ENCODE assay signal across 9 cellular contexts in genomic region chr4:123477804-123478209, GRCh38.
DNase-seq lines count a peak whose midpoint lies in the region; ATAC-seq and TF ChIP-seq lines count a peak whose summit lies in the region.
"Had no signal": no experiment of that assay in that cellular context is flagged by ENCODE, and none has a peak within 500 bp of the region (broad histone marks: within the 10 kb centered on the region; RNA-seq: fewer than 3 reads in every experiment).

No MANE protein-coding gene starts in this region.

- H3K27me3 ChIP-seq in HCT116 (ENCODE audit: insufficient read depth, low read length) (no peaks in the 10 kb centered on the region), fibroblast of lung (ENCODE audit: control insufficient read depth, insufficient read depth, low read length) (no peaks in the 10 kb centered on the region), gastroesophageal sphincter (no peaks in the 10 kb centered on the region)
- H3K27me3 ChIP-seq: adrenal gland had no signal

- H3K36me3 ChIP-seq in HCT116 (ENCODE audit: control insufficient read depth in 1 of 2, insufficient read depth in 2 of 2, low read length in 2 of 2) (no peaks in the 10 kb centered on the region), fibroblast of lung (ENCODE audit: control insufficient read depth, insufficient read depth, low read length) (no peaks in the 10 kb centered on the region), gastroesophageal sphincter (no peaks in the 10 kb centered on the region)
- H3K36me3 ChIP-seq: adrenal gland had no signal

- intact Hi-C loops in HCT116 (cut with micrococcal nuclease), result no loop called here
- intact Hi-C loops in activated B cell treated with CpG ODN at 0.5 μM for 24 hours (cut with micrococcal nuclease), result loop anchor here (5.0 kb wide), 1 partner anchor 36 kb away; no protein-coding TSS in a partner anchor
- intact Hi-C loops in Calu3 (cut with micrococcal nuclease; ENCODE audit: unreplicated experiment), result loop anchor here (2.0 to 10.0 kb wide), 3 partner anchors 61 to 177 kb away; no protein-coding TSS in a partner anchor

- BruUV-seq in HCT116 (replicated peaks; lab: Mats Ljungman, UMichigan) (no TSS peak), Calu3 (replicated peaks; lab: Mats Ljungman, UMichigan) (no TSS peak)

- H3K9me3 ChIP-seq in HCT116 (ENCODE audit: control insufficient read depth in 1 of 2, insufficient read depth in 1 of 2, low read depth in 1 of 2, low read length in 2 of 2), result no peaks in the 10 kb centered on the region
- no peaks in the 10 kb centered on the region for H3K9me3 ChIP-seq in fibroblast of lung (ENCODE audit: control insufficient read depth, insufficient read depth, low read depth, low read length)
- no peaks in the 10 kb centered on the region for H3K9me3 ChIP-seq in gastroesophageal sphincter
- H3K9me3 ChIP-seq: adrenal gland had no signal

- H3K9me3 Mint-ChIP-seq in activated B cell treated with CpG ODN at 0.5 μM for 24 hours (no peaks in the 10 kb centered on the region), Calu3 (ENCODE audit: low read depth, unreplicated experiment) (no peaks in the 10 kb centered on the region)

- CTCF ChIA-PET in HCT116 (lab: Charles Lee), result interaction anchor here (1.7 kb wide), 1 partner anchor 104 kb away, joined by 3 read pairs; no protein-coding TSS in a partner anchor
- CTCF ChIA-PET in activated B cell treated with CpG ODN at 0.5 μM for 24 hours (lab: Charles Lee), result no interaction called here
- CTCF ChIA-PET in Calu3 (lab: Charles Lee), result interaction anchor here (1.0 kb wide), 1 partner anchor 9 kb away, joined by 3 read pairs; no protein-coding TSS in a partner anchor

- H3K4me1 Mint-ChIP-seq in activated B cell treated with CpG ODN at 0.5 μM for 24 hours, result peaks cover 20% of the 10 kb centered on the region
- peaks cover 37% of the 10 kb centered on the region for H3K4me1 Mint-ChIP-seq in Calu3 (ENCODE audit: low read depth, unreplicated experiment)

- WGBS in gastroesophageal sphincter (ENCODE audit: low coverage in 1 of 2), 2 donors, result 70 to 72% methylated on average over 8 of the region's 8 CpGs

- TF ChIP-seq CTCF in AG10803 (conservative IDR thresholded peaks at IDR 0.05; ENCODE audit: low read length), result no peak
- no peak for TF ChIP-seq CTCF in HCT116 (IDR thresholded peaks at IDR 0.05 in 2 of 3, conservative IDR thresholded peaks at IDR 0.05 in 1 of 3; ENCODE audit: borderline replicate concordance in 1 of 3, insufficient read depth in 1 of 3, low read depth in 2 of 3, low read length in 2 of 3)
- TF ChIP-seq CTCF in activated B cell treated with CpG ODN at 0.5 μM for 24 hours (IDR thresholded peaks at IDR 0.05), result no peak
- TF ChIP-seq CTCF in fibroblast of lung (conservative IDR thresholded peaks at IDR 0.05 in 1 of 2, IDR thresholded peaks at IDR 0.05 in 1 of 2; ENCODE audit: low read depth in 1 of 2, low read length in 2 of 2), result no peak
- TF ChIP-seq CTCF in gastroesophageal sphincter (IDR thresholded peaks at IDR 0.05), result no peak
- TF ChIP-seq CTCF in Calu3 (IDR thresholded peaks at IDR 0.05; ENCODE audit: unreplicated experiment), result no peak

- no peak overlapping the region for H3K9ac ChIP-seq in HCT116 (ENCODE audit: low read length)
- H3K9ac ChIP-seq in fibroblast of lung (ENCODE audit: insufficient read depth, low read length), result no peak overlapping the region

- RAD21 ChIA-PET in HCT116 (lab: Charles Lee; ENCODE audit: low non-redundant PET in 1 of 2, low total read pairs in 2 of 2, uncharacterized antibody in 2 of 2, unreplicated experiment in 2 of 2), result no interaction called here

- no peak for TF ChIP-seq EP300 in gastroesophageal sphincter (IDR thresholded peaks at IDR 0.05)

- H3K36me3 Mint-ChIP-seq in activated B cell treated with CpG ODN at 0.5 μM for 24 hours (ENCODE audit: low read depth) (no peaks in the 10 kb centered on the region), Calu3 (ENCODE audit: insufficient read depth, unreplicated experiment) (no peaks in the 10 kb centered on the region)

- TF ChIP-seq RAD21 in HCT116 (IDR thresholded peaks at IDR 0.05; ENCODE audit: low read depth), result no peak

- H3K9me2 ChIP-seq in HCT116 (ENCODE audit: insufficient read depth), result no peaks in the 10 kb centered on the region

- H2AFZ ChIP-seq in HCT116 (ENCODE audit: low read depth, low read length, poor library complexity, severe bottlenecking) (peak overlapping the region; percentile 8), fibroblast of lung (ENCODE audit: low read length) (no peak overlapping the region)

- H3K4me3 ChIP-seq in AG10803 (ENCODE audit: low read length) (no peak overlapping the region), HCT116 (replicated peaks in 1 of 2; ENCODE audit: low read depth in 1 of 2, low read length in 2 of 2) (no peak overlapping the region), fibroblast of lung (replicated peaks in 1 of 4; ENCODE audit: control extremely low read depth in 1 of 4, insufficient read depth in 1 of 4, low read depth in 3 of 4, low read length in 4 of 4) (no peak overlapping the region), gastroesophageal sphincter (no peak overlapping the region)
- H3K4me3 ChIP-seq: adrenal gland had no signal

- TF ChIP-seq POLR2A in HCT116 (IDR thresholded peaks at IDR 0.05; ENCODE audit: borderline replicate concordance, extremely low read depth, insufficient read depth, insufficient read length), result no peak
- no peak for TF ChIP-seq POLR2A in gastroesophageal sphincter (IDR thresholded peaks at IDR 0.05)

- DNase-seq in AG10803 (ENCODE audit: low read depth), result peak; percentile 82
- no peak for DNase-seq in HCT116 (ENCODE audit: low read depth, low spot score)
- no peak for DNase-seq in activated B cell treated with CpG ODN at 0.5 μM for 24 hours
- peak; percentile 66 to 73 for DNase-seq in fibroblast of lung (ENCODE audit: low read depth in 2 of 2)
- DNase-seq in stimulated activated CD8-positive, alpha-beta memory T cell treated with anti-CD3 and anti-CD28 coated beads, Interleukin-7, amount 100 ng/mL, for 4 hours (ENCODE audit: low read depth in 2 of 2), result peak; percentile 38 to 54
- no peak for DNase-seq in Calu3
- no peak for DNase-seq in NAMALWA (ENCODE audit: low spot score)

- POLR2A ChIA-PET in HCT116 (lab: Charles Lee), result no interaction called here
- POLR2A ChIA-PET in activated B cell treated with CpG ODN at 0.5 μM for 24 hours (lab: Charles Lee), result no interaction called here

- H3K4me3 Mint-ChIP-seq in activated B cell treated with CpG ODN at 0.5 μM for 24 hours, result no peak overlapping the region
- no peak overlapping the region for H3K4me3 Mint-ChIP-seq in Calu3 (ENCODE audit: low read depth, unreplicated experiment)

- ATAC-seq in HCT116, result no peak
- peak; percentile 56 for ATAC-seq in activated B cell treated with CpG ODN at 0.5 μM for 24 hours (ENCODE audit: low read depth)
- ATAC-seq in gastroesophageal sphincter, result no peak

- H3K4me1 ChIP-seq in HCT116 (ENCODE audit: control insufficient read depth in 1 of 2, insufficient read depth in 2 of 2, low read length in 2 of 2) (peaks cover 19 to 31% of the 10 kb centered on the region in 2 experiments), fibroblast of lung (ENCODE audit: control insufficient read depth, extremely low read depth, insufficient read depth, low read length) (peaks cover 7% of the 10 kb centered on the region), gastroesophageal sphincter (no peaks in the 10 kb centered on the region)
- H3K4me1 ChIP-seq: adrenal gland had no signal

- H3K27ac ChIP-seq in HCT116 (ENCODE audit: low read depth, low read length) (no peak overlapping the region), fibroblast of lung (ENCODE audit: insufficient read depth, low read length) (no peak overlapping the region), gastroesophageal sphincter (no peak overlapping the region)
- H3K27ac ChIP-seq: adrenal gland had no signal

- H3K27ac Mint-ChIP-seq in activated B cell treated with CpG ODN at 0.5 μM for 24 hours, result no peak overlapping the region
- H3K27ac Mint-ChIP-seq in Calu3 (ENCODE audit: unreplicated experiment), result no peak overlapping the region

- no peak overlapping the region for H3K4me2 ChIP-seq in HCT116 (ENCODE audit: low read length)
- H3K4me2 ChIP-seq in fibroblast of lung (ENCODE audit: extremely low read depth, insufficient read depth, low read length), result no peak overlapping the region

- no peaks in the 10 kb centered on the region for H4K20me1 ChIP-seq in HCT116 (ENCODE audit: insufficient read depth)
- no peaks in the 10 kb centered on the region for H4K20me1 ChIP-seq in fibroblast of lung (ENCODE audit: control insufficient read depth, extremely low read depth, insufficient read depth, low read length)

- no peaks in the 10 kb centered on the region for H3K27me3 Mint-ChIP-seq in activated B cell treated with CpG ODN at 0.5 μM for 24 hours
- no peaks in the 10 kb centered on the region for H3K27me3 Mint-ChIP-seq in Calu3 (ENCODE audit: unreplicated experiment)

- H3K79me2 ChIP-seq in HCT116 (ENCODE audit: insufficient read depth, low read length) (no peaks in the 10 kb centered on the region), fibroblast of lung (ENCODE audit: control insufficient read depth, insufficient read depth, low read length) (no peaks in the 10 kb centered on the region)

TF ChIP-seq in HCT116, 20 proteins besides CTCF, POLR2A, EP300 and RAD21:
- no peak for TF ChIP-seq EZH2phosphoT487 (IDR thresholded peaks at IDR 0.05; ENCODE audit: borderline replicate concordance)

Comparison
In these comparisons a context has a peak if more than half of its experiments do, and no peak if none do; other contexts are left out.
1. DNase-seq: peak in AG10803 (single experiment), fibroblast of lung (2 of 2) and stimulated activated CD8-positive, alpha-beta memory T cell treated with anti-CD3 and anti-CD28 coated beads, Interleukin-7, amount 100 ng/mL, for 4 hours (2 of 2); none in HCT116 (single experiment), activated B cell treated with CpG ODN at 0.5 μM for 24 hours (single experiment), Calu3 (single experiment) and NAMALWA (single experiment).